In genomic region chr10:67884842-67885680, GRCh38 we compare ENCODE assay signal across 8 cellular contexts. TPM values are rescaled to one million over a fixed set of nuclear protein-coding genes. Genes with fewer than 3 reads are reported as not detected.
DNase-seq lines count a peak whose midpoint lies in the region; ATAC-seq and TF ChIP-seq lines count a peak whose summit lies in the region.

No MANE protein-coding gene starts in this region.

- ATAC-seq in HG02623 (IDR thresholded peaks at IDR 0.05; ENCODE audit: unreplicated experiment) (peak; percentile 53), left cardiac atrium (peak; percentile 79 to 84)

- intact Hi-C loops in left cardiac atrium (cut with DNase I): no loop called here
- intact Hi-C loops in posterior vena cava (cut with DNase I): no loop called here

- peaks cover 28% of the 10 kb centered on the region for H3K36me3 Mint-ChIP-seq in T-helper 1 cell treated with Interleukin-12 subunit alpha and Interleukin-12 subunit beta and Interleukin-4 antibody, amounts not matched to agents 30 μg/mL and 1 μg/mL, for 36 hours (ENCODE audit: low read depth)
- peaks cover 23% of the 10 kb centered on the region for H3K36me3 Mint-ChIP-seq in type B pancreatic cell

- DNase-seq in GM12864 (ENCODE audit: low read depth): peak; percentile 31
- DNase-seq in NCI-H1048 (lab: John Stamatoyannopoulos, UW): peak; percentile 31
- DNase-seq in amniotic epithelial cell (ENCODE audit: low read depth): peak; percentile 67
- DNase-seq in left cardiac atrium: peak; percentile 86
- peak; percentile 96 for DNase-seq in posterior vena cava (ENCODE audit: low spot score)
- DNase-seq in type B pancreatic cell (ENCODE audit: extremely low spot score, unreplicated experiment): peak; percentile 81

- H3K27me3 Mint-ChIP-seq in T-helper 1 cell treated with Interleukin-12 subunit alpha and Interleukin-12 subunit beta and Interleukin-4 antibody, amounts not matched to agents 30 μg/mL and 1 μg/mL, for 36 hours (ENCODE audit: low read depth): peaks cover 3% of the 10 kb centered on the region
- H3K27me3 Mint-ChIP-seq in type B pancreatic cell: no peaks in the 10 kb centered on the region

- peak overlapping the region; percentile 91 for H3K27ac Mint-ChIP-seq in T-helper 1 cell treated with Interleukin-12 subunit alpha and Interleukin-12 subunit beta and Interleukin-4 antibody, amounts not matched to agents 30 μg/mL and 1 μg/mL, for 36 hours
- H3K27ac Mint-ChIP-seq in type B pancreatic cell: peak overlapping the region; percentile 95

- TF ChIP-seq CTCF in GM12864 (IDR thresholded peaks at IDR 0.05; ENCODE audit: low read depth, low read length, missing control alignments) (no peak), type B pancreatic cell (conservative IDR thresholded peaks at IDR 0.05) (no peak)

- H3K9me3 Mint-ChIP-seq in T-helper 1 cell treated with Interleukin-12 subunit alpha and Interleukin-12 subunit beta and Interleukin-4 antibody, amounts not matched to agents 30 μg/mL and 1 μg/mL, for 36 hours: no peaks in the 10 kb centered on the region
- H3K9me3 Mint-ChIP-seq in type B pancreatic cell: no peaks in the 10 kb centered on the region

- peak overlapping the region; percentile 94 for H3K4me3 Mint-ChIP-seq in T-helper 1 cell treated with Interleukin-12 subunit alpha and Interleukin-12 subunit beta and Interleukin-4 antibody, amounts not matched to agents 30 μg/mL and 1 μg/mL, for 36 hours
- H3K4me3 Mint-ChIP-seq in type B pancreatic cell: peak overlapping the region; percentile 92

- peak overlapping the region; percentile 93 for H3K4me3 ChIP-seq in GM12864 (ENCODE audit: low read depth, low read length)

- H3K4me1 Mint-ChIP-seq in T-helper 1 cell treated with Interleukin-12 subunit alpha and Interleukin-12 subunit beta and Interleukin-4 antibody, amounts not matched to agents 30 μg/mL and 1 μg/mL, for 36 hours (ENCODE audit: low read depth): peaks cover 25% of the 10 kb centered on the region
- peaks cover 4% of the 10 kb centered on the region for H3K4me1 Mint-ChIP-seq in type B pancreatic cell (ENCODE audit: unreplicated experiment)

RNA-seq across cellular contexts. Expression of gene SIRT1, which starts 0.6 kb away (rescaled TPM):
- total RNA-seq in left cardiac atrium (10 to 100 TPM; 14.1 to 14.8 TPM), posterior vena cava (10 to 100 TPM; 19.5 to 21.6 TPM), type B pancreatic cell (ENCODE audit: low replicate concordance) (22.2 and 30.4 TPM in 2 replicates)

RNA-seq across cellular contexts. Expression of gene DNAJC12, which starts 47.1 kb away (rescaled TPM):
- total RNA-seq in left cardiac atrium (1 to 10 TPM; 3.6 to 3.7 TPM), posterior vena cava (1 to 10 TPM; 2.7 to 4.0 TPM), type B pancreatic cell (ENCODE audit: low replicate concordance) (15.7 and 19.4 TPM in 2 replicates)

Comparison
In these comparisons a context has a peak if more than half of its experiments do, and no peak if none do; other contexts are left out.
1. Peak in every context shown above with its lines: DNase-seq, ATAC-seq and H3K4me3 ChIP-seq.
2. DNase-seq: peak in every context shown above with its lines; median percentile 96 in posterior vena cava; 86 in left cardiac atrium; 81 in type B pancreatic cell; 67 in amniotic epithelial cell; 31 in GM12864; 31 in NCI-H1048.